ENCODE assay signal across 14 cellular contexts in genomic region chr11:9396752-9397151, GRCh38. TPM values are rescaled to one million over a fixed set of nuclear protein-coding genes. Genes with fewer than 3 reads are reported as not detected.
DNase-seq lines count a peak whose midpoint lies in the region; ATAC-seq and TF ChIP-seq lines count a peak whose summit lies in the region.
"Had no signal": no experiment of that assay in that cellular context is flagged by ENCODE, and none has a peak within 500 bp of the region (broad histone marks: within the 10 kb centered on the region; RNA-seq: fewer than 3 reads in every experiment).

No MANE protein-coding gene starts in this region.

- H3K9me3 Mint-ChIP-seq in activated naive CD4-positive, alpha-beta T cell treated with anti-CD3 and anti-CD28 coated beads, Interleukin-2, amount 50 U/mL, for 72 hours: no peaks in the 10 kb centered on the region
- H3K9me3 Mint-ChIP-seq in activated CD4-positive, alpha-beta memory T cell treated with anti-CD3 and anti-CD28 coated beads, Interleukin-2, amount 10 ng/mL, durations not matched to agents 7 days and 5 days: no peaks in the 10 kb centered on the region
- H3K9me3 Mint-ChIP-seq: central memory CD8-positive, alpha-beta T cell had no signal

- H3K4me3 Mint-ChIP-seq in activated CD4-positive, alpha-beta memory T cell treated with anti-CD3 and anti-CD28 coated beads, Interleukin-2, amount 10 ng/mL, durations not matched to agents 7 days and 5 days: no peak overlapping the region
- H3K4me3 Mint-ChIP-seq: central memory CD8-positive, alpha-beta T cell had no signal

- CTCF ChIA-PET in activated CD4-positive, alpha-beta memory T cell treated with anti-CD3 and anti-CD28 coated beads, Interleukin-2, amount 10 ng/mL, durations not matched to agents 7 days and 5 days (lab: Charles Lee): no interaction called here

- peak; percentile 43 to 76 for ATAC-seq in activated naive CD4-positive, alpha-beta T cell treated with anti-CD3 and anti-CD28 coated beads, Interleukin-2, amount 50 U/mL, for 72 hours
- ATAC-seq in HG02798 (IDR thresholded peaks at IDR 0.05; ENCODE audit: poor library complexity, unreplicated experiment) (peak; percentile 66), HG03025 (IDR thresholded peaks at IDR 0.05; ENCODE audit: low FRiP score, unreplicated experiment) (no peak), SK-N-SH treated with all-trans-retinoic acid at 6 μM for 48 hours (no peak)

- H3K4me1 Mint-ChIP-seq in activated CD4-positive, alpha-beta memory T cell treated with anti-CD3 and anti-CD28 coated beads, Interleukin-2, amount 10 ng/mL, durations not matched to agents 7 days and 5 days: peaks cover 49% of the 10 kb centered on the region

- H3K36me3 Mint-ChIP-seq in activated naive CD4-positive, alpha-beta T cell treated with anti-CD3 and anti-CD28 coated beads, Interleukin-2, amount 50 U/mL, for 72 hours: peaks cover 0 to 26% of the 10 kb centered on the region in 2 donors
- H3K36me3 Mint-ChIP-seq in activated CD4-positive, alpha-beta memory T cell treated with anti-CD3 and anti-CD28 coated beads, Interleukin-2, amount 10 ng/mL, durations not matched to agents 7 days and 5 days (ENCODE audit: low read depth): peaks cover 35% of the 10 kb centered on the region

- H3K27me3 Mint-ChIP-seq in activated CD4-positive, alpha-beta memory T cell treated with anti-CD3 and anti-CD28 coated beads, Interleukin-2, amount 10 ng/mL, durations not matched to agents 7 days and 5 days: no peaks in the 10 kb centered on the region
- H3K27me3 Mint-ChIP-seq: central memory CD8-positive, alpha-beta T cell had no signal

- POLR2A ChIA-PET in activated CD4-positive, alpha-beta memory T cell treated with anti-CD3 and anti-CD28 coated beads, Interleukin-2, amount 10 ng/mL, durations not matched to agents 7 days and 5 days (lab: Charles Lee): interaction anchor here (3.4 kb wide), 1 partner anchor 12 kb away, joined by 18 read pairs; the partner anchor contains the start of gene IPO7

- DNase-seq in activated naive CD4-positive, alpha-beta T cell treated with anti-CD3 and anti-CD28 coated beads, Interleukin-2, amount 50 U/mL, for 72 hours (ENCODE audit: low spot score in 2 of 2): no peak
- DNase-seq in activated naive CD4-positive, alpha-beta T cell treated with anti-CD3 and anti-CD28 coated beads, Interleukin-2, amount 50 U/mL, for 16 hours: no peak
- DNase-seq in activated CD4-positive, alpha-beta memory T cell treated with anti-CD3 and anti-CD28 coated beads, Interleukin-2, amount 10 ng/mL, durations not matched to agents 7 days and 5 days: no peak
- DNase-seq in anterior cingulate cortex (lab: John Stamatoyannopoulos, UW) (no peak), NCI-H187 treated with DMSO at 0.1 percent for 48 hours (lab: John Stamatoyannopoulos, UW) (no peak)
- DNase-seq: MV-4-11; NCI-H526 treated with DMSO at 0.1 percent for 48 hours; ovary; stimulated activated CD4-positive, alpha-beta T cell treated with anti-CD3 and anti-CD28 coated beads, Interleukin-2, amount 100 ng/mL, for 24 hours; substantia nigra had no signal

- peak overlapping the region; percentile 22 to 57 for H3K27ac Mint-ChIP-seq in activated naive CD4-positive, alpha-beta T cell treated with anti-CD3 and anti-CD28 coated beads, Interleukin-2, amount 50 U/mL, for 72 hours
- H3K27ac Mint-ChIP-seq in activated CD4-positive, alpha-beta memory T cell treated with anti-CD3 and anti-CD28 coated beads, Interleukin-2, amount 10 ng/mL, durations not matched to agents 7 days and 5 days: peak overlapping the region; percentile 41

TF ChIP-seq in SK-N-SH treated with all-trans-retinoic acid at 6 μM for 48 hours, 23 proteins besides CTCF, POLR2A, EP300 and RAD21:
- no peak for TF ChIP-seq ZFP30 (CRISPR knock-in tag; IDR thresholded peaks at IDR 0.05)
- no peak for TF ChIP-seq ZC3H10 (CRISPR knock-in tag; IDR thresholded peaks at IDR 0.05)
- no peak for TF ChIP-seq ARNTL (CRISPR knock-in tag; IDR thresholded peaks at IDR 0.05; ENCODE audit: borderline replicate concordance, low read depth)
- TF ChIP-seq TCF4 (CRISPR knock-in tag; IDR thresholded peaks at IDR 0.05; ENCODE audit: borderline replicate concordance): no peak
- TF ChIP-seq ZFP3 (CRISPR knock-in tag; IDR thresholded peaks at IDR 0.05): no peak
- TF ChIP-seq CREB5 (CRISPR knock-in tag; IDR thresholded peaks at IDR 0.05; ENCODE audit: low read depth): no peak
- no peak for TF ChIP-seq TOX (CRISPR knock-in tag; IDR thresholded peaks at IDR 0.05; ENCODE audit: borderline replicate concordance)
- TF ChIP-seq ISL1 (CRISPR knock-in tag; IDR thresholded peaks at IDR 0.05): no peak
- no peak for TF ChIP-seq ZNF8 (CRISPR knock-in tag; IDR thresholded peaks at IDR 0.05)
- no peak for TF ChIP-seq CSDC2 (CRISPR knock-in tag; IDR thresholded peaks at IDR 0.05)
- no peak for TF ChIP-seq POU6F1 (CRISPR knock-in tag; IDR thresholded peaks at IDR 0.05; ENCODE audit: borderline replicate concordance, low read depth)

RNA-seq across cellular contexts. Expression of gene IPO7, which starts 12.3 kb away (rescaled TPM):
- 100 to 1,000 TPM; 146 to 147 TPM for total RNA-seq in activated naive CD4-positive, alpha-beta T cell treated with anti-CD3 and anti-CD28 coated beads, Interleukin-2, amount 50 U/mL, for 72 hours
- total RNA-seq in activated CD4-positive, alpha-beta memory T cell treated with anti-CD3 and anti-CD28 coated beads, Interleukin-2, amount 10 ng/mL, durations not matched to agents 7 days and 5 days: 10 to 100 TPM; 87.4 to 95.7 TPM

Comparison
In these comparisons a context has a peak if more than half of its experiments do, and no peak if none do; other contexts are left out.
1. ATAC-seq: peak in activated naive CD4-positive, alpha-beta T cell treated with anti-CD3 and anti-CD28 coated beads, Interleukin-2, amount 50 U/mL, for 72 hours (2 of 2) and HG02798 (single experiment); none in HG03025 (single experiment) and SK-N-SH treated with all-trans-retinoic acid at 6 μM for 48 hours (single experiment).